16 cellular contexts compared by ENCODE assay signal in the genomic region with DNA sequence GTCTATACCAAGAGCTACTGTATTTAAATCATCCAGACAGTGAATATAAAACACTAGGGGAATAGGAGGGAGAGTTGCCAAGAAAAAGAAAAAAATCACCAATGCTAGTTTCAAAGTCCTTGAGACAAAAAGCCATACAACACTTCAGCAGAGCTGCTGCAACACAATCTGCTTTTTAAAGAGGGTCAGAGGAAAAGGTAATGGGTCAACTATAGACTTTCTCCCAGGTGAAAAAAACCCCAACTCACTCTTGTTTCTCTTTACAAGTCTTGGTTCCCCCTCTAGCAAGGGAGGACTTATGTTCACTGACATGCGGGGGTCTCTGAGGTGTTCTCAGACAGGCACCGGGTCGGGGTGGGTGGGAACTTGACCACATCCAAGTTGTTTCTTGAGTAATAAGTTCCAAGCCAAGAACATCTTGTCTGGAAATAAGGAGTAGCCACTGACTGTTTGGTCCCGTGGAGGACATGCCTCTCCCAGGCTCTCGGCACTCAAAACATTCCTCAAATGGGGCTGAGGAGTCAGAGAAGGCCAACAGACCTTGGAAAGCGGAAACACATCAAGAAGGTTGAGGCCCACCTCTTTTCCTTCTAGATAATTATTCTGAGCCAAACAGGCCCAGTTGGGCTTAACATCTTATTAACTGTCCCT. TPM values are rescaled to one million over a fixed set of nuclear protein-coding genes. Genes with fewer than 3 reads are reported as not detected.
DNase-seq lines count a peak whose midpoint lies in the region; ATAC-seq and TF ChIP-seq lines count a peak whose summit lies in the region.
"Had no signal": no experiment of that assay in that cellular context is flagged by ENCODE, and none has a peak within 500 bp of the region (broad histone marks: within the 10 kb centered on the region; RNA-seq: fewer than 3 reads in every experiment).

No MANE protein-coding gene starts in this region.

- no peak for DNase-seq in activated naive CD4-positive, alpha-beta T cell treated with anti-CD3 and anti-CD28 coated beads for 36 hours
- DNase-seq in activated naive CD4-positive, alpha-beta T cell treated with Interleukin-2 at 50 U/mL for 16 hours = no peak
- DNase-seq in activated naive CD8-positive, alpha-beta T cell treated with anti-CD3 and anti-CD28 coated beads, Interleukin-2, amount 50 U/mL, for 24 hours = no peak
- DNase-seq in mesenteric fat pad (ENCODE audit: low spot score) (peak; percentile 43), testis (peak; percentile 33)
- DNase-seq: heart left ventricle, HFFc6, Karpas-422 had no signal

- H3K36me3 Mint-ChIP-seq in activated naive CD4-positive, alpha-beta T cell treated with anti-CD3 and anti-CD28 coated beads for 36 hours (ENCODE audit: low read depth) = peaks cover 45% of the 10 kb centered on the region
- H3K36me3 Mint-ChIP-seq in activated naive CD8-positive, alpha-beta T cell treated with anti-CD3 and anti-CD28 coated beads, Interleukin-2, amount 50 U/mL, for 24 hours (ENCODE audit: low read depth) = peaks cover 81% of the 10 kb centered on the region

- no peak for ATAC-seq in activated naive CD8-positive, alpha-beta T cell treated with anti-CD3 and anti-CD28 coated beads, Interleukin-2, amount 50 U/mL, for 24 hours
- ATAC-seq in GM18873 (IDR thresholded peaks at IDR 0.05; ENCODE audit: low FRiP score, unreplicated experiment) (no peak), HG02571 (IDR thresholded peaks at IDR 0.05; ENCODE audit: unreplicated experiment) (no peak), HG02884 (IDR thresholded peaks at IDR 0.05; ENCODE audit: unreplicated experiment) (no peak)
- ATAC-seq: esophagus mucosa had no signal

- no peak overlapping the region for H3K4me3 ChIP-seq in testis
- H3K4me3 ChIP-seq: heart left ventricle, transverse colon had no signal

- peaks cover 81% of the 10 kb centered on the region for H3K4me1 Mint-ChIP-seq in activated naive CD4-positive, alpha-beta T cell treated with anti-CD3 and anti-CD28 coated beads for 36 hours (ENCODE audit: low read depth)
- peaks cover 65% of the 10 kb centered on the region for H3K4me1 Mint-ChIP-seq in activated naive CD8-positive, alpha-beta T cell treated with anti-CD3 and anti-CD28 coated beads, Interleukin-2, amount 50 U/mL, for 24 hours

- no peaks in the 10 kb centered on the region for H3K36me3 ChIP-seq in testis (ENCODE audit: low read depth, missing control alignments)
- H3K36me3 ChIP-seq: transverse colon had no signal

- no peaks in the 10 kb centered on the region for H3K9me3 Mint-ChIP-seq in activated naive CD4-positive, alpha-beta T cell treated with anti-CD3 and anti-CD28 coated beads for 36 hours
- no peaks in the 10 kb centered on the region for H3K9me3 Mint-ChIP-seq in activated naive CD8-positive, alpha-beta T cell treated with anti-CD3 and anti-CD28 coated beads, Interleukin-2, amount 50 U/mL, for 24 hours
- H3K9me3 Mint-ChIP-seq: HFFc6 had no signal

- H3K4me1 ChIP-seq in testis = no peaks in the 10 kb centered on the region

- intact Hi-C loops in activated naive CD4-positive, alpha-beta T cell treated with anti-CD3 and anti-CD28 coated beads for 36 hours (cut with micrococcal nuclease) = loop anchor here (2.0 to 5.0 kb wide), 4 partner anchors 29 to 640 kb away; no protein-coding TSS in a partner anchor
- intact Hi-C loops in testis (cut with DNase I; ENCODE audit: low total_unique reads) = no loop called here

- no peaks in the 10 kb centered on the region for H3K9me3 ChIP-seq in testis
- H3K9me3 ChIP-seq: transverse colon had no signal

- H3K27me3 ChIP-seq in testis = no peaks in the 10 kb centered on the region
- H3K27me3 ChIP-seq: heart left ventricle, transverse colon had no signal

- CTCF ChIA-PET in activated naive CD4-positive, alpha-beta T cell treated with anti-CD3 and anti-CD28 coated beads for 36 hours (lab: Charles Lee) = interaction anchor here (1.6 to 2.6 kb wide), 7 partner anchors 164 to 536 kb away, joined by 7 to 20 read pairs (median 9); no protein-coding TSS in a partner anchor

- no peak overlapping the region for H3K4me3 Mint-ChIP-seq in activated naive CD4-positive, alpha-beta T cell treated with anti-CD3 and anti-CD28 coated beads for 36 hours
- no peak overlapping the region for H3K4me3 Mint-ChIP-seq in activated naive CD8-positive, alpha-beta T cell treated with anti-CD3 and anti-CD28 coated beads, Interleukin-2, amount 50 U/mL, for 24 hours
- H3K4me3 Mint-ChIP-seq: HFFc6 had no signal

- TF ChIP-seq CTCF in testis (IDR thresholded peaks at IDR 0.05) = no peak

- WGBS in testis, 2 donors = 50 to 61% methylated on average over 6 of the region's 6 CpGs

- TF ChIP-seq POLR2A in testis (IDR thresholded peaks at IDR 0.05) = no peak

- peak overlapping the region; percentile 32 for H3K27ac Mint-ChIP-seq in activated naive CD4-positive, alpha-beta T cell treated with anti-CD3 and anti-CD28 coated beads for 36 hours
- H3K27ac Mint-ChIP-seq in activated naive CD8-positive, alpha-beta T cell treated with anti-CD3 and anti-CD28 coated beads, Interleukin-2, amount 50 U/mL, for 24 hours = peak overlapping the region; percentile 83
- H3K27ac Mint-ChIP-seq: HFFc6 had no signal

- H3K27ac ChIP-seq in testis = peak overlapping the region in 1 of 2 donors; percentile 37
- H3K27ac ChIP-seq: heart left ventricle, transverse colon had no signal

- H3K27me3 Mint-ChIP-seq in activated naive CD4-positive, alpha-beta T cell treated with anti-CD3 and anti-CD28 coated beads for 36 hours (ENCODE audit: low read depth) = no peaks in the 10 kb centered on the region
- H3K27me3 Mint-ChIP-seq in activated naive CD8-positive, alpha-beta T cell treated with anti-CD3 and anti-CD28 coated beads, Interleukin-2, amount 50 U/mL, for 24 hours = no peaks in the 10 kb centered on the region

RNA-seq across cellular contexts. Expression of a gene that starts 47.7 kb away (rescaled TPM):
- total RNA-seq in activated naive CD4-positive, alpha-beta T cell treated with anti-CD3 and anti-CD28 coated beads for 36 hours = not detected
- not detected for total RNA-seq in mesenteric fat pad
- under 1 TPM in 1 of 2 donors, not detected in 1; 0.19 TPM for total RNA-seq in testis
- not detected for polyA plus RNA-seq in testis (ENCODE audit: insufficient read depth, low read depth, low replicate concordance)
- total RNA-seq: Calu3, esophagus mucosa, heart left ventricle, HFFc6, SK-MEL-5, transverse colon had no signal
- polyA plus RNA-seq: heart left ventricle, keratinocyte had no signal

Comparison
In these comparisons a context has a peak if more than half of its experiments do, and no peak if none do; other contexts are left out.
1. DNase-seq: peak in mesenteric fat pad (single experiment) and testis (single experiment); none in activated naive CD4-positive, alpha-beta T cell treated with anti-CD3 and anti-CD28 coated beads for 36 hours (single experiment), activated naive CD4-positive, alpha-beta T cell treated with Interleukin-2 at 50 U/mL for 16 hours (single experiment) and activated naive CD8-positive, alpha-beta T cell treated with anti-CD3 and anti-CD28 coated beads, Interleukin-2, amount 50 U/mL, for 24 hours (single experiment).